8 cellular contexts compared by ENCODE assay signal in the genomic region with DNA sequence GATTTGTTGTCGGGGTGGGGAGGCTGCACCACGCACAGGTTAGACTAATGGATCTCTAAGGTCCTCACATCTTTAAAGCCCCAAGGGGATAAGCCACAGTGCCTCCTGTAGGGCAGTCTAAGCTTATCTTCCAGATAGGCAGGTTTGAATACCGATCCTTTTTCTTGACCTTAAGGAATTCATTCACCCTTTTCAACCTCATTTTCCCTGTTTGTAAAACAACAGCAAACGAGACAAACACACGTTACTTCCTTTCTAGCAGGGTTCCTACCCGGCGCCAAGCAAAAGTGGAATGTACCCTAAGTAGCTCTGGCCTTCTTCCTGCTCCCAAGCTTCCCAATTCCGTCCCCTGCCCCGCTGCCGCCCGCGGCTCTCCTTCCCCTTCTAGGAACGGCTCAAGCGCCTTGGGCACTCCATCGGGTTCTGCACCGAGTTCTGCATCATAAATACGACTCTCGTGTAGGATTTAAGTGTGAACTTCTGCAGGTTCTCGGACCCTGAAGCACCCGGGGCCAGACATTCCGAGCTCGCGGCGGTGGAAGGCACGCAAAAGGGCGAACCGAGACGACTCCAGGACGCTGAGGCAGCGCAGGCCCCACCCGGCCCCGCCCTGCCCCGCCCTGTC. TPM values are rescaled to one million over a fixed set of nuclear protein-coding genes. Genes with fewer than 3 reads are reported as not detected.
DNase-seq lines count a peak whose midpoint lies in the region; ATAC-seq lines count a peak whose summit lies in the region.

No MANE protein-coding gene starts in this region.

- peak overlapping the region; percentile 43 for H3K9ac ChIP-seq in rectal smooth muscle tissue (ENCODE audit: low read length)

- H3K9me3 Mint-ChIP-seq in activated T-cell treated with anti-CD3 and anti-CD28 coated beads, Interleukin-2, amount 50 U/mL, for 24 hours: no peaks in the 10 kb centered on the region
- no peaks in the 10 kb centered on the region for H3K9me3 Mint-ChIP-seq in activated naive CD8-positive, alpha-beta T cell (ENCODE audit: low read depth)

- peaks cover 39% of the 10 kb centered on the region for H3K4me1 Mint-ChIP-seq in activated T-cell treated with anti-CD3 and anti-CD28 coated beads, Interleukin-2, amount 50 U/mL, for 24 hours (ENCODE audit: low read depth)
- peaks cover 18% of the 10 kb centered on the region for H3K4me1 Mint-ChIP-seq in activated naive CD8-positive, alpha-beta T cell (ENCODE audit: low read depth)

- no peaks in the 10 kb centered on the region for H3K4me1 ChIP-seq in rectal smooth muscle tissue (ENCODE audit: control insufficient read depth, insufficient read depth, low read length)

- ATAC-seq in HG02852 (IDR thresholded peaks at IDR 0.05; ENCODE audit: unreplicated experiment): peak; percentile 28
- peak; percentile 58 for ATAC-seq in left ventricle myocardium superior

- H3K27ac ChIP-seq in rectal smooth muscle tissue (ENCODE audit: low read depth, low read length): peak overlapping the region; percentile 92

- H3K27me3 Mint-ChIP-seq in activated T-cell treated with anti-CD3 and anti-CD28 coated beads, Interleukin-2, amount 50 U/mL, for 24 hours: no peaks in the 10 kb centered on the region
- H3K27me3 Mint-ChIP-seq in activated naive CD8-positive, alpha-beta T cell: no peaks in the 10 kb centered on the region

- intact Hi-C loops in left ventricle myocardium superior (cut with micrococcal nuclease): no loop called here

- H3K27ac Mint-ChIP-seq in activated T-cell treated with anti-CD3 and anti-CD28 coated beads, Interleukin-2, amount 50 U/mL, for 24 hours: peak overlapping the region; percentile 94
- H3K27ac Mint-ChIP-seq in activated naive CD8-positive, alpha-beta T cell: peak overlapping the region; percentile 76

- no peak for DNase-seq in activated T-cell treated with anti-CD3 and anti-CD28 coated beads, Interleukin-2, amount 50 U/mL, for 24 hours
- no peak for DNase-seq in activated T-cell treated with anti-CD3 and anti-CD28 coated beads for 4 hours
- DNase-seq in NCI-H748 treated with DMSO at 0.1 percent for 48 hours (lab: John Stamatoyannopoulos, UW): peak; percentile 99
- no peak for DNase-seq in left ventricle myocardium superior
- no peak for DNase-seq in GOT3 (lab: John Stamatoyannopoulos, UW)

- H3K36me3 Mint-ChIP-seq in activated T-cell treated with anti-CD3 and anti-CD28 coated beads, Interleukin-2, amount 50 U/mL, for 24 hours (ENCODE audit: low read depth): peaks cover 53% of the 10 kb centered on the region
- peaks cover 13% of the 10 kb centered on the region for H3K36me3 Mint-ChIP-seq in activated naive CD8-positive, alpha-beta T cell

- peak overlapping the region; percentile 71 for H3K4me3 ChIP-seq in rectal smooth muscle tissue (ENCODE audit: low read length)

- peak overlapping the region; percentile 93 for H3K4me3 Mint-ChIP-seq in activated T-cell treated with anti-CD3 and anti-CD28 coated beads, Interleukin-2, amount 50 U/mL, for 24 hours
- peak overlapping the region; percentile 94 for H3K4me3 Mint-ChIP-seq in activated naive CD8-positive, alpha-beta T cell

- H3K36me3 ChIP-seq in rectal smooth muscle tissue (ENCODE audit: control insufficient read depth, insufficient read depth, low read length): peaks cover 5% of the 10 kb centered on the region

- H3K27me3 ChIP-seq in rectal smooth muscle tissue (ENCODE audit: control insufficient read depth, insufficient read depth, low read length): no peaks in the 10 kb centered on the region

RNA-seq across cellular contexts. Expression of a gene that starts 0.5 kb away (rescaled TPM):
- 1.3 TPM for total RNA-seq in left ventricle myocardium superior

RNA-seq across cellular contexts. Expression of a gene that starts 9.6 kb away (rescaled TPM):
- 30.2 TPM for total RNA-seq in left ventricle myocardium superior

RNA-seq across cellular contexts. Expression of a gene that starts 20.6 kb away (rescaled TPM):
- 0.40 TPM for total RNA-seq in left ventricle myocardium superior

RNA-seq across cellular contexts. Expression of a gene that starts 31.4 kb away (rescaled TPM):
- 16.0 TPM for total RNA-seq in left ventricle myocardium superior

RNA-seq across cellular contexts. Expression of a gene that starts 31.5 kb away (rescaled TPM):
- 27.0 TPM for total RNA-seq in left ventricle myocardium superior
